Comparison of ENCODE assay signal across 8 cellular contexts in genomic region chr18:48952287-48953095, GRCh38. TPM values are rescaled to one million over a fixed set of nuclear protein-coding genes. Genes with fewer than 3 reads are reported as not detected.
DNase-seq lines count a peak whose midpoint lies in the region; ATAC-seq and TF ChIP-seq lines count a peak whose summit lies in the region.

No MANE protein-coding gene starts in this region.

- DNase-seq in GDM1 (lab: John Stamatoyannopoulos, UW), result peak; percentile 63
- peak; percentile 38 for DNase-seq in LNCaP clone FGC (ENCODE audit: low read depth)
- no peak for DNase-seq in SK-N-MC (ENCODE audit: low read depth, low spot score)
- DNase-seq in ascending aorta (ENCODE audit: low spot score in 2 of 2), result peak in 1 of 2 donors; percentile 95
- DNase-seq in right atrium auricular region (ENCODE audit: low spot score), result peak; percentile 90
- DNase-seq in prostate gland (ENCODE audit: low spot score), result peak; percentile 70
- DNase-seq in A172 (ENCODE audit: low spot score), result no peak

- no peak overlapping the region for H3K9ac ChIP-seq in SK-N-MC (ENCODE audit: insufficient read length)

- TF ChIP-seq CTCF in LNCaP clone FGC (IDR thresholded peaks at IDR 0.05; ENCODE audit: control insufficient read depth, extremely low read depth, insufficient read depth) (no peak), ascending aorta (IDR thresholded peaks at IDR 0.05) (no peak), right atrium auricular region (IDR thresholded peaks at IDR 0.05) (no peak), prostate gland (IDR thresholded peaks at IDR 0.05) (peak in 1 of 4 experiments; percentile 14)

- H3K4me3 ChIP-seq in LNCaP clone FGC (ENCODE audit: low read depth, low read length), result peak overlapping the region; percentile 58
- H3K4me3 ChIP-seq in SK-N-MC, result peak overlapping the region; percentile 42; the same call in 1 of the 2 replicates
- H3K4me3 ChIP-seq in ascending aorta, result peak overlapping the region; percentile 56 to 94
- H3K4me3 ChIP-seq in right atrium auricular region, result peak overlapping the region; percentile 49 to 97
- peak overlapping the region; percentile 70 to 93 for H3K4me3 ChIP-seq in prostate gland

- H3K9me3 ChIP-seq in SK-N-MC (ENCODE audit: low read depth, low read length) (no peaks in the 10 kb centered on the region), ascending aorta (no peaks in the 10 kb centered on the region), right atrium auricular region (no peaks in the 10 kb centered on the region), prostate gland (no peaks in the 10 kb centered on the region)

- peaks cover 15 to 43% of the 10 kb centered on the region in 2 donors for H3K4me1 ChIP-seq in ascending aorta
- peaks cover 0 to 35% of the 10 kb centered on the region in 2 donors for H3K4me1 ChIP-seq in right atrium auricular region
- no peaks in the 10 kb centered on the region for H3K4me1 ChIP-seq in prostate gland (replicated peaks)

- ATAC-seq in GM21737 (IDR thresholded peaks at IDR 0.05; ENCODE audit: unreplicated experiment), result peak; percentile 20

- H3K27me3 ChIP-seq in ascending aorta (no peaks in the 10 kb centered on the region), right atrium auricular region (no peaks in the 10 kb centered on the region), prostate gland (replicated peaks; ENCODE audit: insufficient read depth) (no peaks in the 10 kb centered on the region)

- no peaks in the 10 kb centered on the region for H3K36me3 ChIP-seq in SK-N-MC (ENCODE audit: insufficient read depth, low read length)
- peaks cover 3 to 16% of the 10 kb centered on the region in 2 donors for H3K36me3 ChIP-seq in ascending aorta
- no peaks in the 10 kb centered on the region for H3K36me3 ChIP-seq in right atrium auricular region
- no peaks in the 10 kb centered on the region for H3K36me3 ChIP-seq in prostate gland

- intact Hi-C loops in ascending aorta (cut with DNase I), result loop anchor here (5.0 to 10.0 kb wide), 2 partner anchors 90 to 862 kb away; partner anchors contain the start of gene ACAA2
- intact Hi-C loops in prostate gland (cut with DNase I), result loop anchor here (10.0 kb wide), 1 partner anchor 232 kb away; no protein-coding TSS in a partner anchor

- no peak overlapping the region for H3K27ac ChIP-seq in SK-N-MC
- H3K27ac ChIP-seq in ascending aorta, result peak overlapping the region; percentile 97 to 99
- H3K27ac ChIP-seq in right atrium auricular region, result peak overlapping the region; percentile 98 to 99
- peak overlapping the region; percentile 98 to 99 for H3K27ac ChIP-seq in prostate gland

- peak; percentile 43 for TF ChIP-seq POLR2A in prostate gland (IDR thresholded peaks at IDR 0.05)

- under 1% methylated on average over 49 of the region's 66 CpGs for WGBS in prostate gland

RNA-seq across cellular contexts. Expression of gene SMAD7, which starts 1.7 kb away (rescaled TPM):
- total RNA-seq in ascending aorta (76.5 TPM), right atrium auricular region (10 to 100 TPM; 55.1 to 98.1 TPM), prostate gland (10 to 100 TPM; 29.3 to 31.0 TPM)
- 6.2 and 8.5 TPM in 2 replicates for total RNA-seq in A172 (2014; rRNA removed; shearing (Covaris generic))

Comparison
In these comparisons a context has a peak if more than half of its experiments do, and no peak if none do; other contexts are left out.
1. DNase-seq: peak in GDM1 (single experiment), LNCaP clone FGC (single experiment), right atrium auricular region (single experiment) and prostate gland (single experiment); none in SK-N-MC (single experiment) and A172 (single experiment).
2. Peak in every context shown above with its lines, with median percentiles within 50 percentile points of each other: H3K4me3 ChIP-seq.